In genomic region chr5:54178207-54178606, GRCh38 we compare ENCODE assay signal across 18 cellular contexts.
A peak's percentile ranks its signal among the peaks of the same experiment; 100 is the strongest.
DNase-seq lines count a peak whose midpoint lies in the region; ATAC-seq and TF ChIP-seq lines count a peak whose summit lies in the region.
"Had no signal": no experiment of that assay in that cellular context is flagged by ENCODE, and none has a peak within 500 bp of the region (broad histone marks: within the 10 kb centered on the region; RNA-seq: fewer than 3 reads in every experiment).

No MANE protein-coding gene starts in this region.

- peak overlapping the region in 2 of 5 experiments; percentile 17 to 68 for H3K4me3 Mint-ChIP-seq in brain
- no peak overlapping the region for H3K4me3 Mint-ChIP-seq in stimulated activated memory B cell treated with anti-CD40 and anti-IgM and Interleukin-4, amounts not matched to agents 10 μg/mL and 1 μg/mL and 100 μg/mL, for 72 hours
- no peak overlapping the region for H3K4me3 Mint-ChIP-seq in CD8-positive, alpha-beta T cell

- TF ChIP-seq CTCF in brain (conservative IDR thresholded peaks at IDR 0.05): no peak
- TF ChIP-seq CTCF in CD8-positive, alpha-beta T cell (IDR thresholded peaks at IDR 0.05): no peak

- peaks cover 14% of the 10 kb centered on the region for H3K36me3 Mint-ChIP-seq in brain
- peaks cover 20% of the 10 kb centered on the region for H3K36me3 Mint-ChIP-seq in stimulated activated memory B cell treated with anti-CD40 and anti-IgM and Interleukin-4, amounts not matched to agents 10 μg/mL and 1 μg/mL and 100 μg/mL, for 72 hours
- H3K36me3 Mint-ChIP-seq in CD8-positive, alpha-beta T cell: peaks cover 12% of the 10 kb centered on the region

- CTCF ChIA-PET in CD8-positive, alpha-beta T cell (lab: Charles Lee): interaction anchor here (1.0 kb wide), 1 partner anchor 9 kb away, joined by 5 read pairs; no protein-coding TSS in a partner anchor

- H3K27ac Mint-ChIP-seq in brain: peak overlapping the region in 4 of 5 experiments; percentile 9 to 63 (median 17)
- H3K27ac Mint-ChIP-seq in stimulated activated memory B cell treated with anti-CD40 and anti-IgM and Interleukin-4, amounts not matched to agents 10 μg/mL and 1 μg/mL and 100 μg/mL, for 72 hours: no peak overlapping the region
- H3K27ac Mint-ChIP-seq in CD8-positive, alpha-beta T cell: no peak overlapping the region

- intact Hi-C loops in CD8-positive, alpha-beta T cell (cut with DNase I, micrococcal nuclease): no loop called here

- no peaks in the 10 kb centered on the region for H3K27me3 ChIP-seq in CD8-positive, alpha-beta T cell (ENCODE audit: insufficient read depth, low read length)
- H3K27me3 ChIP-seq: SJCRH30 had no signal

- H3K36me3 ChIP-seq in CD8-positive, alpha-beta T cell (ENCODE audit: insufficient read depth, low read length): no peaks in the 10 kb centered on the region
- H3K36me3 ChIP-seq: SJCRH30 had no signal

- no peaks in the 10 kb centered on the region for H3K4me1 ChIP-seq in CD8-positive, alpha-beta T cell (ENCODE audit: insufficient read depth, low read length)
- H3K4me1 ChIP-seq: SJCRH30 had no signal

- H3K27ac ChIP-seq in CD8-positive, alpha-beta T cell (ENCODE audit: low read depth, low read length): no peak overlapping the region
- H3K27ac ChIP-seq: C4-2B, HL-60, KMS-11, SJCRH30 had no signal

- POLR2A ChIA-PET in CD8-positive, alpha-beta T cell (lab: Charles Lee): no interaction called here

- no peaks in the 10 kb centered on the region for H3K27me3 Mint-ChIP-seq in brain
- no peaks in the 10 kb centered on the region for H3K27me3 Mint-ChIP-seq in stimulated activated memory B cell treated with anti-CD40 and anti-IgM and Interleukin-4, amounts not matched to agents 10 μg/mL and 1 μg/mL and 100 μg/mL, for 72 hours
- H3K27me3 Mint-ChIP-seq in CD8-positive, alpha-beta T cell (ENCODE audit: low read depth): no peaks in the 10 kb centered on the region

- peak; percentile 56 for ATAC-seq in GM19351 (IDR thresholded peaks at IDR 0.05; ENCODE audit: unreplicated experiment)
- peak; percentile 76 for ATAC-seq in HG03442 (IDR thresholded peaks at IDR 0.05; ENCODE audit: unreplicated experiment)
- peak; percentile 56 for ATAC-seq in stimulated activated memory B cell treated with anti-CD40 and anti-IgM and Interleukin-4, amounts not matched to agents 10 μg/mL and 1 μg/mL and 100 μg/mL, for 72 hours
- no peak for ATAC-seq in GM21390 (IDR thresholded peaks at IDR 0.05; ENCODE audit: unreplicated experiment)
- ATAC-seq in CD8-positive, alpha-beta T cell: no peak

- no peak for DNase-seq in CD8-positive, alpha-beta T cell
- no peak for DNase-seq in hypothalamus (lab: John Stamatoyannopoulos, UW)
- DNase-seq: ACHN, GF-D8, MV-4-11, NCI-H187, NCI-H226, NCI-H524, NCI-H82, SJCRH30 had no signal

- no peak overlapping the region for H3K4me3 ChIP-seq in CD8-positive, alpha-beta T cell (ENCODE audit: low read depth, low read length)
- H3K4me3 ChIP-seq: SJCRH30 had no signal

- peaks cover 47% of the 10 kb centered on the region for H3K4me1 Mint-ChIP-seq in brain
- H3K4me1 Mint-ChIP-seq in stimulated activated memory B cell treated with anti-CD40 and anti-IgM and Interleukin-4, amounts not matched to agents 10 μg/mL and 1 μg/mL and 100 μg/mL, for 72 hours: peaks cover 24% of the 10 kb centered on the region
- H3K4me1 Mint-ChIP-seq in CD8-positive, alpha-beta T cell (ENCODE audit: low read depth): peaks cover 14% of the 10 kb centered on the region

- H3K9me3 ChIP-seq in CD8-positive, alpha-beta T cell (ENCODE audit: low read length): no peaks in the 10 kb centered on the region
- H3K9me3 ChIP-seq: SJCRH30 had no signal

- H3K9me3 Mint-ChIP-seq in brain: peaks cover 7 to 17% (median 11%) of the 10 kb centered on the region in 5 experiments
- H3K9me3 Mint-ChIP-seq in stimulated activated memory B cell treated with anti-CD40 and anti-IgM and Interleukin-4, amounts not matched to agents 10 μg/mL and 1 μg/mL and 100 μg/mL, for 72 hours: peaks cover 13% of the 10 kb centered on the region
- H3K9me3 Mint-ChIP-seq in CD8-positive, alpha-beta T cell: peaks cover 8% of the 10 kb centered on the region

Comparison
In these comparisons a context has a peak if more than half of its experiments do, and no peak if none do; other contexts are left out.
1. ATAC-seq: peak in GM19351 (single experiment), HG03442 (single experiment) and stimulated activated memory B cell treated with anti-CD40 and anti-IgM and Interleukin-4, amounts not matched to agents 10 μg/mL and 1 μg/mL and 100 μg/mL, for 72 hours (single experiment); none in GM21390 (single experiment) and CD8-positive, alpha-beta T cell (single experiment).
2. H3K27ac Mint-ChIP-seq: peak in brain (4 of 5); none in stimulated activated memory B cell treated with anti-CD40 and anti-IgM and Interleukin-4, amounts not matched to agents 10 μg/mL and 1 μg/mL and 100 μg/mL, for 72 hours (single experiment) and CD8-positive, alpha-beta T cell (single experiment).